In the genomic region with DNA sequence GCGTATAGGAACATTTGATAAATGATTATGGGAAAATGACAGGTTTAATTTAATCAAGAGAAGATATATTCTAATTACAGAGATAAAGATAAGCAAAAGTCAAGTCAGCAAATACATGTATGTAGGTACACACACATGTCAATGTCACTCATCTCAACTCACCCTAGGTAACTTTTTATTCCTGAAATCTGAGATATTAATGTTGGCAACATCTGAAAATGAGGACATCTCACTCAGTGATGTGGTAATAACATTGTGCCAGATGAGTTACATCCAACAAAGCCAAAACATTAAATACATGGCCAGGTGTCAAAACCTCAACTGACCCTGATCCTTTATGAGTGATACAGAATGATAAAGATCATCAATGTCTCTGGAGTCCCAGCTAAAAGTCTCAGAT, we compare ENCODE assay signal across 2 cellular contexts.
A peak's percentile ranks its signal among the peaks of the same experiment; 100 is the strongest.
TF ChIP-seq lines count a peak whose summit lies in the region.

No MANE protein-coding gene starts in this region.

TF ChIP-seq in IMR-90, 13 proteins besides CTCF, POLR2A, EP300 and RAD21:
- no peak for TF ChIP-seq BHLHE40 (IDR thresholded peaks at IDR 0.05; ENCODE audit: low read depth, low read length)
- 0 out of 2 replicates have a peak, but pooled peaks have one; percentile 12 for TF ChIP-seq MAFK (IDR thresholded peaks at IDR 0.05; ENCODE audit: low read depth, low read length)

TF ChIP-seq in K562, 482 proteins besides CTCF, POLR2A, EP300 and RAD21:
- TF ChIP-seq ZNF316 (IDR thresholded peaks at IDR 0.05) (peak; percentile 44; the same call in 1 of the 2 replicates), MAFF (IDR thresholded peaks at IDR 0.05; ENCODE audit: low read length) (0 out of 2 replicates have a peak, but pooled peaks have one; percentile 4), ZNF561 (CRISPR knock-in tag; conservative IDR thresholded peaks at IDR 0.05) (no peak)
